Comparison of ENCODE assay signal across 23 cellular contexts in genomic region chr2:24280161-24280560, GRCh38.
"Had no signal": no experiment of that assay in that cellular context is flagged by ENCODE, and none has a peak within 500 bp of the region (broad histone marks: within the 10 kb centered on the region; RNA-seq: fewer than 3 reads in every experiment).

No MANE protein-coding gene starts in this region.

- H3K27me3 ChIP-seq: colonic mucosa, dorsolateral prefrontal cortex, esophagus muscularis mucosa, esophagus squamous epithelium, foreskin keratinocyte, gastrocnemius medialis, gastroesophageal sphincter, heart left ventricle had no signal

- H3K9me3 ChIP-seq: colonic mucosa, esophagus muscularis mucosa, esophagus squamous epithelium, gastrocnemius medialis, gastroesophageal sphincter, heart left ventricle had no signal

- H3K36me3 ChIP-seq: colonic mucosa had no signal

- ATAC-seq: effector memory CD8-positive, alpha-beta T cell; esophagus mucosa; foreskin keratinocyte; gastrocnemius medialis; gastroesophageal sphincter; heart left ventricle had no signal

- H3K4me1 ChIP-seq: colonic mucosa, gastrocnemius medialis had no signal

- H3K27ac ChIP-seq: colonic mucosa, coronary artery, dorsolateral prefrontal cortex, epithelial cell of prostate, esophagus muscularis mucosa, esophagus squamous epithelium, foreskin keratinocyte, gastrocnemius medialis, gastroesophageal sphincter, heart left ventricle had no signal

- DNase-seq: colonic mucosa; cortex of kidney; dermis blood vessel endothelial cell; dorsolateral prefrontal cortex; effector CD4-positive, alpha-beta T cell; effector CD8-positive, alpha-beta T cell; effector memory CD4-positive, alpha-beta T cell; effector memory CD8-positive, alpha-beta T cell; endodermal cell; erythroblast; esophagus squamous epithelium; foreskin fibroblast; foreskin keratinocyte; foreskin melanocyte; gastrocnemius medialis; glutamatergic neuron; head of caudate nucleus; heart left ventricle had no signal

- H3K4me3 ChIP-seq: colonic mucosa, coronary artery, dorsolateral prefrontal cortex, esophagus muscularis mucosa, esophagus squamous epithelium, gastrocnemius medialis, gastroesophageal sphincter, heart left ventricle had no signal
